Comparison of ENCODE assay signal across 15 cellular contexts in the genomic region with DNA sequence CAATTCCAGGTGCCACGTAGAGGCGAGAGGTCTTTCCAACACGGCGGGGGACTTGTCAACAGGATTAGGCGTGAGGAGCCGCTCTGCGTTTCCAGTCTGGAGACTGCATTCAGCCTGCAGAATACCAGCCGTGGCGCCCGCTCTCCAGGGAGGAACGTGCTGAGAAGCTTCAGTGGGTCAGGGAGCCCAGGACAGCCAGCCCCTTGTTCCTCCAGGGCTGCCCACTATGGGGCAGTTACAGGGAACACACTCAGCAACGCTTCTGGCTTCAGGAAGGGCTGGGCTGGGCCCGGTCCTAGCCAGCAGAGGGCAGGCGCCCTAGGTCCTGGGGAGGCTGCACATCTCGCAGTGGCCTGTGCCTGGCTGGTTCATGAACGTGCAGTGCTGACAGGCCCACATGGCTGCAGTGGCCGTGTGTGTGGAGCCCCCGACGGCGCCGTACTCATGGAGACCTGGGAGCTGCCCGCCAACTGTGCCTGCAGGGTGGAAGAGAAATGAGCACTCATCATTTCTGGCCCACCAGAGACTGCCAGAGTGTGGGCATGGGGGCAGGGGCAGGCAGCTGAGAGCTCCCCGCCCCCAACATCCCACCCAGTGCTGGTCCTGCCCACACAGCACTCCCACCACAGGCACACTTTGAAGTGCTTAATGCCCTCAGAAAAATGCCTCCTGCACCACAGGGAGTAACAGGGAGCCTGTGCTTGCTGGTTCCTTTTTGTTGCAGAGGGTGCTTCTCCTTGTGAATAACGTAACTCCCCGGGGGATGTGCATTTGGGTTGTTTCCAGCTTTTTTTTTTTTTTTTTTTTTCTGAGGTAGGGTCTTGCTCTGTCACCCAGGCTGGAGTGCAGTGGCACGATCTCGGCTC. TPM values are rescaled to one million over a fixed set of nuclear protein-coding genes. Genes with fewer than 3 reads are reported as not detected.
A peak's percentile ranks its signal among the peaks of the same experiment; 100 is the strongest.
DNase-seq lines count a peak whose midpoint lies in the region; TF ChIP-seq lines count a peak whose summit lies in the region.
"Had no signal": no experiment of that assay in that cellular context is flagged by ENCODE, and none has a peak within 500 bp of the region (broad histone marks: within the 10 kb centered on the region; RNA-seq: fewer than 3 reads in every experiment).

No MANE protein-coding gene starts in this region.

- intact Hi-C loops in CD14-positive monocyte (cut with micrococcal nuclease) = loop anchor here in 1 of 2 donors (5.0 kb wide), 1 partner anchor 43 kb away; no protein-coding TSS in a partner anchor
- intact Hi-C loops in activated CD4-positive, alpha-beta T cell treated with anti-CD3 and anti-CD28 coated beads, Interleukin-2, amount 10 ng/mL, durations not matched to agents 24 days and 14 days (cut with micrococcal nuclease) = no loop called here

- in situ Hi-C loops in astrocyte of the spinal cord (cut with HindIII; ENCODE audit: low sequenced_read_pairs) = no loop called here

- H3K9me3 ChIP-seq in MG63 = no peaks in the 10 kb centered on the region
- H3K9me3 ChIP-seq: HAP-1, tibial artery had no signal

- H3K27ac Mint-ChIP-seq in CD14-positive monocyte = peak overlapping the region; percentile 57 to 99 (median 97)
- H3K27ac Mint-ChIP-seq in activated CD4-positive, alpha-beta T cell treated with anti-CD3 and anti-CD28 coated beads, Interleukin-2, amount 10 ng/mL, durations not matched to agents 24 days and 14 days = no peak overlapping the region
- H3K27ac Mint-ChIP-seq: activated naive CD4-positive, alpha-beta T cell treated with anti-CD3 and anti-CD28 coated beads for 36 hours had no signal

- DNase-seq in CD14-positive monocyte (ENCODE audit: low spot score) = no peak
- DNase-seq in MG63 = peak; percentile 38
- DNase-seq in astrocyte of the spinal cord (ENCODE audit: low read depth, low spot score) = no peak
- DNase-seq in left kidney (ENCODE audit: low read depth, low spot score) = peak; percentile 26
- no peak for DNase-seq in GM03348 (ENCODE audit: low spot score)
- DNase-seq in activated CD4-positive, alpha-beta T cell treated with anti-CD3 and anti-CD28 coated beads, Interleukin-2, amount 10 ng/mL, durations not matched to agents 24 days and 14 days = no peak
- DNase-seq in stimulated activated CD4-positive, alpha-beta T cell treated with anti-CD3 and anti-CD28 coated beads, Interleukin-2, amount 100 ng/mL, for 48 hours = no peak
- no peak for DNase-seq in SKM-1 (lab: John Stamatoyannopoulos, UW; ENCODE audit: unreplicated experiment)
- DNase-seq: activated naive CD4-positive, alpha-beta T cell treated with anti-CD3 and anti-CD28 coated beads for 36 hours; DMS79 treated with DMSO at 0.1 percent for 48 hours; effector CD8-positive, alpha-beta T cell; MM.1S; PC-9; tibial artery had no signal

- TF ChIP-seq CTCF in CD14-positive monocyte (IDR thresholded peaks at IDR 0.05) (peak; percentile 77), astrocyte of the spinal cord (IDR thresholded peaks at IDR 0.05; ENCODE audit: low read depth, low read length) (peak; percentile 53)

- H3K36me3 Mint-ChIP-seq in CD14-positive monocyte = peaks cover 32 to 57% of the 10 kb centered on the region in 2 donors
- H3K36me3 Mint-ChIP-seq in activated CD4-positive, alpha-beta T cell treated with anti-CD3 and anti-CD28 coated beads, Interleukin-2, amount 10 ng/mL, durations not matched to agents 24 days and 14 days (ENCODE audit: low read depth) = peaks cover 27% of the 10 kb centered on the region

- peak overlapping the region; percentile 12 to 51 for H3K4me3 Mint-ChIP-seq in CD14-positive monocyte
- no peak overlapping the region for H3K4me3 Mint-ChIP-seq in activated CD4-positive, alpha-beta T cell treated with anti-CD3 and anti-CD28 coated beads, Interleukin-2, amount 10 ng/mL, durations not matched to agents 24 days and 14 days
- H3K4me3 Mint-ChIP-seq: activated naive CD4-positive, alpha-beta T cell treated with anti-CD3 and anti-CD28 coated beads for 36 hours had no signal

- no peak overlapping the region for H3K4me3 ChIP-seq in MG63
- no peak overlapping the region for H3K4me3 ChIP-seq in astrocyte of the spinal cord (ENCODE audit: low read depth, low read length)
- H3K4me3 ChIP-seq: HAP-1, PC-9, tibial artery had no signal

- no peaks in the 10 kb centered on the region for H3K27me3 Mint-ChIP-seq in CD14-positive monocyte (ENCODE audit: low read depth in 3 of 3)
- H3K27me3 Mint-ChIP-seq in activated CD4-positive, alpha-beta T cell treated with anti-CD3 and anti-CD28 coated beads, Interleukin-2, amount 10 ng/mL, durations not matched to agents 24 days and 14 days = no peaks in the 10 kb centered on the region

- H3K9me3 Mint-ChIP-seq in CD14-positive monocyte = no peaks in the 10 kb centered on the region
- H3K9me3 Mint-ChIP-seq in activated CD4-positive, alpha-beta T cell treated with anti-CD3 and anti-CD28 coated beads, Interleukin-2, amount 10 ng/mL, durations not matched to agents 24 days and 14 days = no peaks in the 10 kb centered on the region
- H3K9me3 Mint-ChIP-seq: activated naive CD4-positive, alpha-beta T cell treated with anti-CD3 and anti-CD28 coated beads for 36 hours had no signal

- peaks cover 87% of the 10 kb centered on the region for H3K36me3 ChIP-seq in MG63

- H3K27me3 ChIP-seq in MG63 = no peaks in the 10 kb centered on the region
- H3K27me3 ChIP-seq: tibial artery had no signal

- H3K4me1 Mint-ChIP-seq in CD14-positive monocyte = peaks cover 79% of the 10 kb centered on the region
- peaks cover 3% of the 10 kb centered on the region for H3K4me1 Mint-ChIP-seq in activated CD4-positive, alpha-beta T cell treated with anti-CD3 and anti-CD28 coated beads, Interleukin-2, amount 10 ng/mL, durations not matched to agents 24 days and 14 days

RNA-seq across cellular contexts. Expression of gene FAAP100, which starts 7.0 kb away (rescaled TPM):
- polyA plus RNA-seq in CD14-positive monocyte = 10 to 100 TPM; 10.3 to 13.9 TPM
- total RNA-seq in MG63 (2014; rRNA removed; shearing (Covaris generic); ENCODE audit: low replicate concordance) = 25.6 and 41.7 TPM in 2 replicates
- total RNA-seq in activated CD4-positive, alpha-beta T cell treated with anti-CD3 and anti-CD28 coated beads, Interleukin-2, amount 10 ng/mL, durations not matched to agents 24 days and 14 days = 72.2 and 76.5 TPM in 2 replicates

RNA-seq across cellular contexts. Expression of gene FSCN2, which starts 31.0 kb away (rescaled TPM):
- not detected for polyA plus RNA-seq in CD14-positive monocyte
- 0.12 TPM in 1 of 2 replicates, not detected in the other for total RNA-seq in MG63 (2014; rRNA removed; shearing (Covaris generic); ENCODE audit: low replicate concordance)
- 0.26 and 0.51 TPM in 2 replicates for total RNA-seq in activated CD4-positive, alpha-beta T cell treated with anti-CD3 and anti-CD28 coated beads, Interleukin-2, amount 10 ng/mL, durations not matched to agents 24 days and 14 days
- total RNA-seq: activated naive CD4-positive, alpha-beta T cell treated with anti-CD3 and anti-CD28 coated beads for 36 hours had no signal

RNA-seq across cellular contexts. Expression of gene ACTG1, which starts 46.6 kb away (rescaled TPM):
- polyA plus RNA-seq in CD14-positive monocyte = 1,000 to 10,000 TPM; 1,133 to 1,620 TPM
- 5,061 and 6,321 TPM in 2 replicates for total RNA-seq in MG63 (2014; rRNA removed; shearing (Covaris generic); ENCODE audit: low replicate concordance)
- 3,353 and 3,420 TPM in 2 replicates for total RNA-seq in activated CD4-positive, alpha-beta T cell treated with anti-CD3 and anti-CD28 coated beads, Interleukin-2, amount 10 ng/mL, durations not matched to agents 24 days and 14 days

Comparison
In these comparisons a context has a peak if more than half of its experiments do, and no peak if none do; other contexts are left out.
1. DNase-seq: peak in MG63 (single experiment) and left kidney (single experiment); none in CD14-positive monocyte (single experiment), astrocyte of the spinal cord (single experiment), GM03348 (single experiment), activated CD4-positive, alpha-beta T cell treated with anti-CD3 and anti-CD28 coated beads, Interleukin-2, amount 10 ng/mL, durations not matched to agents 24 days and 14 days (single experiment), stimulated activated CD4-positive, alpha-beta T cell treated with anti-CD3 and anti-CD28 coated beads, Interleukin-2, amount 100 ng/mL, for 48 hours (0 of 2) and SKM-1 (single experiment).